In genomic region chr1:240691521-240692338, GRCh38 we compare ENCODE assay signal across 8 cellular contexts.
DNase-seq lines count a peak whose midpoint lies in the region; ATAC-seq and TF ChIP-seq lines count a peak whose summit lies in the region.

No MANE protein-coding gene starts in this region.

- no peaks in the 10 kb centered on the region for H3K9me3 ChIP-seq in PC-9 (ENCODE audit: insufficient read depth, low read depth)
- no peaks in the 10 kb centered on the region for H3K9me3 ChIP-seq in osteoblast (ENCODE audit: low read depth, low read length)

- POLR2A ChIA-PET in AG04449 (lab: Yijun Ruan, JAX) (interaction anchor here (0.7 to 1.2 kb wide), 2 partner anchors 80 to 340 kb away, joined by 3 to 4 read pairs; partner anchors contain the start of gene GREM2), PC-9 (lab: Charles Lee; ENCODE audit: unreplicated experiment) (no interaction called here)

- BruUV-seq in PC-9 (replicated peaks; lab: Mats Ljungman, UMichigan): no TSS peak

- H3K9me2 ChIP-seq in PC-9 (ENCODE audit: insufficient read depth): no peaks in the 10 kb centered on the region

- H4K20me1 ChIP-seq in PC-9 (ENCODE audit: insufficient read depth) (no peaks in the 10 kb centered on the region), osteoblast (ENCODE audit: insufficient read depth, low read length) (no peaks in the 10 kb centered on the region)

- peak; percentile 85 for TF ChIP-seq CTCF in AG04449 (IDR thresholded peaks at IDR 0.05; ENCODE audit: insufficient read depth, low read length, missing control alignments)
- peak; percentile 3 for TF ChIP-seq CTCF in GM12865 (IDR thresholded peaks at IDR 0.05; ENCODE audit: insufficient read depth, low read depth, low read length, missing control alignments)
- TF ChIP-seq CTCF in PC-9 (conservative IDR thresholded peaks at IDR 0.05): peak; percentile 33; the same call in 1 of the 2 replicates
- TF ChIP-seq CTCF in osteoblast (IDR thresholded peaks at IDR 0.05; ENCODE audit: extremely low read depth, low read depth, low read length): peak; percentile 92

- H2AFZ ChIP-seq in PC-9: no peak overlapping the region
- peak overlapping the region; percentile 79 for H2AFZ ChIP-seq in osteoblast (ENCODE audit: low read length)

- CTCF ChIA-PET in AG04449 (lab: Yijun Ruan, JAX): interaction anchor here (0.7 to 5.5 kb wide), 56 partner anchors 8 to 704 kb away, joined by 3 to 52 read pairs (median 4); partner anchors contain the start of gene GREM2
- CTCF ChIA-PET in PC-9 (lab: Charles Lee): no interaction called here

- H3F3A ChIP-seq in PC-9 (ENCODE audit: insufficient read depth, low read depth): no peaks in the 10 kb centered on the region

- H3K79me2 ChIP-seq in PC-9 (ENCODE audit: low read depth): no peaks in the 10 kb centered on the region
- no peaks in the 10 kb centered on the region for H3K79me2 ChIP-seq in osteoblast (ENCODE audit: insufficient read depth, low read length)

- DNase-seq in AG04449 (ENCODE audit: low read depth, low spot score) (no peak), GM12865 (ENCODE audit: low read depth) (peak; percentile 3), PC-9 (peak in 1 of 2 experiments; percentile 17), fibroblast of gingiva (ENCODE audit: low read depth) (peak; percentile 58), osteoblast (ENCODE audit: insufficient read length, low spot score, missing footprints) (peak; percentile 67), dermis blood vessel endothelial cell (no peak)

- ATAC-seq in HG03045 (IDR thresholded peaks at IDR 0.05; ENCODE audit: unreplicated experiment) (no peak), HG02642 (IDR thresholded peaks at IDR 0.05; ENCODE audit: poor library complexity, unreplicated experiment) (no peak)

- no peak overlapping the region for H3K4me2 ChIP-seq in PC-9
- peak overlapping the region; percentile 64 for H3K4me2 ChIP-seq in osteoblast (ENCODE audit: insufficient read depth, low read length)

- H3K27ac ChIP-seq in PC-9 (no peak overlapping the region), osteoblast (ENCODE audit: low read depth, low read length) (no peak overlapping the region)

- no peaks in the 10 kb centered on the region for H3K36me3 ChIP-seq in PC-9 (ENCODE audit: low read depth)
- H3K36me3 ChIP-seq in osteoblast (ENCODE audit: insufficient read depth, low read length): no peaks in the 10 kb centered on the region

- H3K4me3 ChIP-seq in AG04449 (ENCODE audit: low read depth, low read length) (no peak overlapping the region), GM12865 (ENCODE audit: low read depth, low read length) (no peak overlapping the region), PC-9 (no peak overlapping the region), osteoblast (ENCODE audit: insufficient read depth, low read length) (no peak overlapping the region)

- intact Hi-C loops in PC-9 (cut with micrococcal nuclease; ENCODE audit: unreplicated experiment): no loop called here

- H3K27me3 ChIP-seq in PC-9 (ENCODE audit: insufficient read depth, low read depth) (peaks cover 63% of the 10 kb centered on the region), osteoblast (ENCODE audit: insufficient read depth, low read length) (no peaks in the 10 kb centered on the region)

- H3K4me1 ChIP-seq in PC-9 (replicated peaks; ENCODE audit: insufficient read depth) (no peaks in the 10 kb centered on the region), osteoblast (ENCODE audit: insufficient read depth, low read length) (peaks cover 2% of the 10 kb centered on the region)

Comparison
In these comparisons a context has a peak if more than half of its experiments do, and no peak if none do; other contexts are left out.
1. DNase-seq: peak in GM12865 (single experiment), fibroblast of gingiva (single experiment) and osteoblast (single experiment); none in AG04449 (single experiment) and dermis blood vessel endothelial cell (single experiment).
2. CTCF ChIP-seq: peak in every context shown above with its lines; median percentile 92 in osteoblast; 85 in AG04449; 33 in PC-9; 3 in GM12865.